ENCODE assay signal across 1 cellular context in the genomic region with DNA sequence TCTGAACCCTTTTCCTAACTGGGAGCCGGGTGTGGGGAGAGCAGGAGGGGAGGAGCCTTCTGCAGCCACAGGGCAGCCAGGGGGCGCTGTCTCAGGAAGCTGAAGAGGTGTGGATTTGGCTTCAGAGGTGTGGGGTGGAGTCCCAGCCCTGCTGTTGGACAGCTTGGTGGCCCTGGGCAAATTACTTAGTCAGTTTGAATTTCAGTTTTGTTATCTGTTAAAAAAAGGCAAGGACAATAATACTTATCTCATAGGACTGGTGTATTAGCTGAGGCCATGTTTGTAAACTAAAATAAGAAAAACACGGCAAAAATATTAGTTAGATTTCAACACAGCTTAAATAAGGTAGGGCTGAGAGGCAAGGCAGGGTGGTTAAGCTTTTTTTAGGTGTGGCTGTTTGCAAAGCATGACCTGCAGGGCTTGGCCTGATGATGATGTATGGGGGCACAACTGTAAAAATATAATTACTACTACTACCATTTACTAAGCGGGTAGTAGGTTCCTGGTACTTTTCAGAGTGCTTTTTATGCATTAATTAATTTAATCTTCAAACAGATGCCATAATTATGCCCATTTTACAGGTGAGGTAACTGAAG.
TF ChIP-seq lines count a peak whose summit lies in the region.

No MANE protein-coding gene starts in this region.

TF ChIP-seq in K562, 482 proteins besides CTCF, POLR2A, EP300 and RAD21 (continued from another document and continues in another):
- TF ChIP-seq, protein P1, sequence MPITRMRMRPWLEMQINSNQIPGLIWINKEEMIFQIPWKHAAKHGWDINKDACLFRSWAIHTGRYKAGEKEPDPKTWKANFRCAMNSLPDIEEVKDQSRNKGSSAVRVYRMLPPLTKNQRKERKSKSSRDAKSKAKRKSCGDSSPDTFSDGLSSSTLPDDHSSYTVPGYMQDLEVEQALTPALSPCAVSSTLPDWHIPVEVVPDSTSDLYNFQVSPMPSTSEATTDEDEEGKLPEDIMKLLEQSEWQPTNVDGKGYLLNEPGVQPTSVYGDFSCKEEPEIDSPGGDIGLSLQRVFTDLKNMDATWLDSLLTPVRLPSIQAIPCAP (CRISPR knock-in tag; IDR thresholded peaks at IDR 0.05; ENCODE audit: borderline replicate concordance): no peak
- no peak for TF ChIP-seq RBM14 (IDR thresholded peaks at IDR 0.05; ENCODE audit: borderline replicate concordance, insufficient read depth, low read depth, low read length)
- peak; percentile 96 for TF ChIP-seq XRCC5 (IDR thresholded peaks at IDR 0.05; ENCODE audit: low read depth, low read length)
- TF ChIP-seq, protein P2, sequence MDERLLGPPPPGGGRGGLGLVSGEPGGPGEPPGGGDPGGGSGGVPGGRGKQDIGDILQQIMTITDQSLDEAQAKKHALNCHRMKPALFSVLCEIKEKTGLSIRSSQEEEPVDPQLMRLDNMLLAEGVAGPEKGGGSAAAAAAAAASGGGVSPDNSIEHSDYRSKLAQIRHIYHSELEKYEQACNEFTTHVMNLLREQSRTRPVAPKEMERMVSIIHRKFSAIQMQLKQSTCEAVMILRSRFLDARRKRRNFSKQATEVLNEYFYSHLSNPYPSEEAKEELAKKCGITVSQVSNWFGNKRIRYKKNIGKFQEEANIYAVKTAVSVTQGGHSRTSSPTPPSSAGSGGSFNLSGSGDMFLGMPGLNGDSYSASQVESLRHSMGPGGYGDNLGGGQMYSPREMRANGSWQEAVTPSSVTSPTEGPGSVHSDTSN (CRISPR knock-in tag; IDR thresholded peaks at IDR 0.05; ENCODE audit: low read depth): no peak
- TF ChIP-seq, protein P2 (tag; conservative IDR thresholded peaks at IDR 0.05; ENCODE audit: low read depth): no peak
- TF ChIP-seq, protein P3, sequence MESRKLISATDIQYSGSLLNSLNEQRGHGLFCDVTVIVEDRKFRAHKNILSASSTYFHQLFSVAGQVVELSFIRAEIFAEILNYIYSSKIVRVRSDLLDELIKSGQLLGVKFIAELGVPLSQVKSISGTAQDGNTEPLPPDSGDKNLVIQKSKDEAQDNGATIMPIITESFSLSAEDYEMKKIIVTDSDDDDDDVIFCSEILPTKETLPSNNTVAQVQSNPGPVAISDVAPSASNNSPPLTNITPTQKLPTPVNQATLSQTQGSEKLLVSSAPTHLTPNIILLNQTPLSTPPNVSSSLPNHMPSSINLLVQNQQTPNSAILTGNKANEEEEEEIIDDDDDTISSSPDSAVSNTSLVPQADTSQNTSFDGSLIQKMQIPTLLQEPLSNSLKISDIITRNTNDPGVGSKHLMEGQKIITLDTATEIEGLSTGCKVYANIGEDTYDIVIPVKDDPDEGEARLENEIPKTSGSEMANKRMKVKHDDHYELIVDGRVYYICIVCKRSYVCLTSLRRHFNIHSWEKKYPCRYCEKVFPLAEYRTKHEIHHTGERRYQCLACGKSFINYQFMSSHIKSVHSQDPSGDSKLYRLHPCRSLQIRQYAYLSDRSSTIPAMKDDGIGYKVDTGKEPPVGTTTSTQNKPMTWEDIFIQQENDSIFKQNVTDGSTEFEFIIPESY (CRISPR knock-in tag; IDR thresholded peaks at IDR 0.05): no peak
- TF ChIP-seq, protein P4, sequence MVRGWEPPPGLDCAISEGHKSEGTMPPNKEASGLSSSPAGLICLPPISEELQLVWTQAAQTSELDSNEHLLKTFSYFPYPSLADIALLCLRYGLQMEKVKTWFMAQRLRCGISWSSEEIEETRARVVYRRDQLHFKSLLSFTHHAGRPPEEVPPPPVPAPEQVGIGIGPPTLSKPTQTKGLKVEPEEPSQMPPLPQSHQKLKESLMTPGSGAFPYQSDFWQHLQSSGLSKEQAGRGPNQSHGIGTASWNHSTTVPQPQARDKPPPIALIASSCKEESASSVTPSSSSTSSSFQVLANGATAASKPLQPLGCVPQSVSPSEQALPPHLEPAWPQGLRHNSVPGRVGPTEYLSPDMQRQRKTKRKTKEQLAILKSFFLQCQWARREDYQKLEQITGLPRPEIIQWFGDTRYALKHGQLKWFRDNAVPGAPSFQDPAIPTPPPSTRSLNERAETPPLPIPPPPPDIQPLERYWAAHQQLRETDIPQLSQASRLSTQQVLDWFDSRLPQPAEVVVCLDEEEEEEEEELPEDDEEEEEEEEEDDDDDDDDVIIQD (CRISPR knock-in tag; IDR thresholded peaks at IDR 0.05): no peak
- peak; percentile 53; the same call in 1 of the 2 replicates for TF ChIP-seq ETV5 (CRISPR knock-in tag; IDR thresholded peaks at IDR 0.05; ENCODE audit: low read depth)
- no peak for TF ChIP-seq ZNF124 (CRISPR knock-in tag; IDR thresholded peaks at IDR 0.05)
- TF ChIP-seq SNIP1 (IDR thresholded peaks at IDR 0.05; ENCODE audit: low read depth): no peak
- TF ChIP-seq TEAD4 (IDR thresholded peaks at IDR 0.05; ENCODE audit: low read length): peak; percentile 31; the same call in 1 of the 2 replicates
- no peak for TF ChIP-seq TEAD4 (CRISPR knock-in tag; IDR thresholded peaks at IDR 0.05; ENCODE audit: borderline replicate concordance)
- TF ChIP-seq RB1 (IDR thresholded peaks at IDR 0.05; ENCODE audit: low read depth): peak; percentile 75; the same call in 1 of the 2 replicates
- no peak for TF ChIP-seq ZNF24 (IDR thresholded peaks at IDR 0.05)
- no peak for TF ChIP-seq TAF1 (IDR thresholded peaks at IDR 0.05; ENCODE audit: control insufficient read depth, extremely low read depth, insufficient read depth, low read length, severe bottlenecking)
- TF ChIP-seq CBX1 (IDR thresholded peaks at IDR 0.05; ENCODE audit: low read depth): no peak
- no peak for TF ChIP-seq NFE2L1 (tag; IDR thresholded peaks at IDR 0.05; ENCODE audit: borderline replicate concordance, low read depth)
- TF ChIP-seq NELFE (IDR thresholded peaks at IDR 0.05; ENCODE audit: insufficient read depth, insufficient read length): no peak
- TF ChIP-seq ATF1 (CRISPR knock-in tag; IDR thresholded peaks at IDR 0.05): no peak
- no peak for TF ChIP-seq ATF1 (tag; IDR thresholded peaks at IDR 0.05)
- TF ChIP-seq HMGN3 (IDR thresholded peaks at IDR 0.05; ENCODE audit: borderline replicate concordance, extremely low read depth, insufficient read length, low read depth, low read length): no peak
- no peak for TF ChIP-seq CBFA2T2 (conservative IDR thresholded peaks at IDR 0.05)
- TF ChIP-seq FOSL1 (tag; conservative IDR thresholded peaks at IDR 0.05): 0 out of 2 replicates have a peak, but pooled peaks have one; percentile 29
- no peak for TF ChIP-seq ZNF347 (CRISPR knock-in tag; IDR thresholded peaks at IDR 0.05; ENCODE audit: low read depth)
- no peak for TF ChIP-seq ZBTB1 (CRISPR knock-in tag; IDR thresholded peaks at IDR 0.05; ENCODE audit: borderline replicate concordance, low read depth)
- no peak for TF ChIP-seq MCM3 (IDR thresholded peaks at IDR 0.05)
- TF ChIP-seq, protein P5, sequence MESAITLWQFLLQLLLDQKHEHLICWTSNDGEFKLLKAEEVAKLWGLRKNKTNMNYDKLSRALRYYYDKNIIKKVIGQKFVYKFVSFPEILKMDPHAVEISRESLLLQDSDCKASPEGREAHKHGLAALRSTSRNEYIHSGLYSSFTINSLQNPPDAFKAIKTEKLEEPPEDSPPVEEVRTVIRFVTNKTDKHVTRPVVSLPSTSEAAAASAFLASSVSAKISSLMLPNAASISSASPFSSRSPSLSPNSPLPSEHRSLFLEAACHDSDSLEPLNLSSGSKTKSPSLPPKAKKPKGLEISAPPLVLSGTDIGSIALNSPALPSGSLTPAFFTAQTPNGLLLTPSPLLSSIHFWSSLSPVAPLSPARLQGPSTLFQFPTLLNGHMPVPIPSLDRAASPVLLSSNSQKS (CRISPR knock-in tag; IDR thresholded peaks at IDR 0.05): 0 out of 2 replicates have a peak, but pooled peaks have one; percentile 7
- TF ChIP-seq CHD2 (IDR thresholded peaks at IDR 0.05; ENCODE audit: low read depth, low read length): no peak
- TF ChIP-seq STAT5A (IDR thresholded peaks at IDR 0.05; ENCODE audit: borderline replicate concordance, low read length): no peak
- TF ChIP-seq, protein P6, sequence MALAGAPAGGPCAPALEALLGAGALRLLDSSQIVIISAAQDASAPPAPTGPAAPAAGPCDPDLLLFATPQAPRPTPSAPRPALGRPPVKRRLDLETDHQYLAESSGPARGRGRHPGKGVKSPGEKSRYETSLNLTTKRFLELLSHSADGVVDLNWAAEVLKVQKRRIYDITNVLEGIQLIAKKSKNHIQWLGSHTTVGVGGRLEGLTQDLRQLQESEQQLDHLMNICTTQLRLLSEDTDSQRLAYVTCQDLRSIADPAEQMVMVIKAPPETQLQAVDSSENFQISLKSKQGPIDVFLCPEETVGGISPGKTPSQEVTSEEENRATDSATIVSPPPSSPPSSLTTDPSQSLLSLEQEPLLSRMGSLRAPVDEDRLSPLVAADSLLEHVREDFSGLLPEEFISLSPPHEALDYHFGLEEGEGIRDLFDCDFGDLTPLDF (CRISPR knock-in tag; IDR thresholded peaks at IDR 0.05): no peak
- TF ChIP-seq HCFC1 (IDR thresholded peaks at IDR 0.05; ENCODE audit: low read depth, low read length): 0 out of 2 replicates have a peak, but pooled peaks have one; percentile 11
- no peak for TF ChIP-seq POLR2H (tag; IDR thresholded peaks at IDR 0.05; ENCODE audit: low read depth)
- TF ChIP-seq FOS (IDR thresholded peaks at IDR 0.05; ENCODE audit: extremely low read depth, insufficient read length): no peak
- no peak for TF ChIP-seq EHMT2 (IDR thresholded peaks at IDR 0.05)
- TF ChIP-seq, protein P7, sequence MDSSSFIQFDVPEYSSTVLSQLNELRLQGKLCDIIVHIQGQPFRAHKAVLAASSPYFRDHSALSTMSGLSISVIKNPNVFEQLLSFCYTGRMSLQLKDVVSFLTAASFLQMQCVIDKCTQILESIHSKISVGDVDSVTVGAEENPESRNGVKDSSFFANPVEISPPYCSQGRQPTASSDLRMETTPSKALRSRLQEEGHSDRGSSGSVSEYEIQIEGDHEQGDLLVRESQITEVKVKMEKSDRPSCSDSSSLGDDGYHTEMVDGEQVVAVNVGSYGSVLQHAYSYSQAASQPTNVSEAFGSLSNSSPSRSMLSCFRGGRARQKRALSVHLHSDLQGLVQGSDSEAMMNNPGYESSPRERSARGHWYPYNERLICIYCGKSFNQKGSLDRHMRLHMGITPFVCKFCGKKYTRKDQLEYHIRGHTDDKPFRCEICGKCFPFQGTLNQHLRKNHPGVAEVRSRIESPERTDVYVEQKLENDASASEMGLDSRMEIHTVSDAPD (CRISPR knock-in tag; IDR thresholded peaks at IDR 0.05): no peak
- TF ChIP-seq ZNF146 (CRISPR knock-in tag; IDR thresholded peaks at IDR 0.05; ENCODE audit: unreplicated experiment): no peak
- TF ChIP-seq, protein P8, sequence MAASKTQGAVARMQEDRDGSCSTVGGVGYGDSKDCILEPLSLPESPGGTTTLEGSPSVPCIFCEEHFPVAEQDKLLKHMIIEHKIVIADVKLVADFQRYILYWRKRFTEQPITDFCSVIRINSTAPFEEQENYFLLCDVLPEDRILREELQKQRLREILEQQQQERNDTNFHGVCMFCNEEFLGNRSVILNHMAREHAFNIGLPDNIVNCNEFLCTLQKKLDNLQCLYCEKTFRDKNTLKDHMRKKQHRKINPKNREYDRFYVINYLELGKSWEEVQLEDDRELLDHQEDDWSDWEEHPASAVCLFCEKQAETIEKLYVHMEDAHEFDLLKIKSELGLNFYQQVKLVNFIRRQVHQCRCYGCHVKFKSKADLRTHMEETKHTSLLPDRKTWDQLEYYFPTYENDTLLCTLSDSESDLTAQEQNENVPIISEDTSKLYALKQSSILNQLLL (CRISPR knock-in tag; IDR thresholded peaks at IDR 0.05; ENCODE audit: borderline replicate concordance): no peak
- TF ChIP-seq, protein P9, sequence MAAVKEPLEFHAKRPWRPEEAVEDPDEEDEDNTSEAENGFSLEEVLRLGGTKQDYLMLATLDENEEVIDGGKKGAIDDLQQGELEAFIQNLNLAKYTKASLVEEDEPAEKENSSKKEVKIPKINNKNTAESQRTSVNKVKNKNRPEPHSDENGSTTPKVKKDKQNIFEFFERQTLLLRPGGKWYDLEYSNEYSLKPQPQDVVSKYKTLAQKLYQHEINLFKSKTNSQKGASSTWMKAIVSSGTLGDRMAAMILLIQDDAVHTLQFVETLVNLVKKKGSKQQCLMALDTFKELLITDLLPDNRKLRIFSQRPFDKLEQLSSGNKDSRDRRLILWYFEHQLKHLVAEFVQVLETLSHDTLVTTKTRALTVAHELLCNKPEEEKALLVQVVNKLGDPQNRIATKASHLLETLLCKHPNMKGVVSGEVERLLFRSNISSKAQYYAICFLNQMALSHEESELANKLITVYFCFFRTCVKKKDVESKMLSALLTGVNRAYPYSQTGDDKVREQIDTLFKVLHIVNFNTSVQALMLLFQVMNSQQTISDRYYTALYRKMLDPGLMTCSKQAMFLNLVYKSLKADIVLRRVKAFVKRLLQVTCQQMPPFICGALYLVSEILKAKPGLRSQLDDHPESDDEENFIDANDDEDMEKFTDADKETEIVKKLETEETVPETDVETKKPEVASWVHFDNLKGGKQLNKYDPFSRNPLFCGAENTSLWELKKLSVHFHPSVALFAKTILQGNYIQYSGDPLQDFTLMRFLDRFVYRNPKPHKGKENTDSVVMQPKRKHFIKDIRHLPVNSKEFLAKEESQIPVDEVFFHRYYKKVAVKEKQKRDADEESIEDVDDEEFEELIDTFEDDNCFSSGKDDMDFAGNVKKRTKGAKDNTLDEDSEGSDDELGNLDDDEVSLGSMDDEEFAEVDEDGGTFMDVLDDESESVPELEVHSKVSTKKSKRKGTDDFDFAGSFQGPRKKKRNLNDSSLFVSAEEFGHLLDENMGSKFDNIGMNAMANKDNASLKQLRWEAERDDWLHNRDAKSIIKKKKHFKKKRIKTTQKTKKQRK (IDR thresholded peaks at IDR 0.05; ENCODE audit: borderline replicate concordance, low read depth, low read length): no peak
- TF ChIP-seq PRPF4 (IDR thresholded peaks at IDR 0.05; ENCODE audit: insufficient read depth, low read depth, low read length, poor library complexity, severe bottlenecking): no peak
- TF ChIP-seq MAZ (CRISPR knock-in tag; conservative IDR thresholded peaks at IDR 0.05 in 1 of 2, IDR thresholded peaks at IDR 0.05 in 1 of 2): peak; percentile 32 to 59; a peak in 1 of 4 replicates
